7 cellular contexts compared by ENCODE assay signal in genomic region chr2:127353873-127354648, GRCh38. TPM values are rescaled to one million over a fixed set of nuclear protein-coding genes. Genes with fewer than 3 reads are reported as not detected.
DNase-seq lines count a peak whose midpoint lies in the region; ATAC-seq and TF ChIP-seq lines count a peak whose summit lies in the region.
"Not testable (repeated sequence)": the region's sequence is repeated elsewhere in the genome, so short reads cannot be mapped to it uniquely, and the experiment has no call there.

No MANE protein-coding gene starts in this region.

- H3K9ac ChIP-seq in mesenchymal stem cell (ENCODE audit: low read length): not testable (repeated sequence)

- ATAC-seq in stimulated activated naive B cell treated with anti-CD40 and anti-IgM and Interleukin-4, amounts not matched to agents 10 μg/mL and 1 μg/mL and 100 μg/mL, for 72 hours (replicated peaks): not testable (repeated sequence)

- H2AFZ ChIP-seq in mesenchymal stem cell (ENCODE audit: low read depth, low read length): not testable (repeated sequence)

- H3K4me1 Mint-ChIP-seq in T-helper 2 cell treated with Interferon-gamma antibody and Interleukin-4, amounts not matched to agents 5 μg/mL and 100 μg/mL, for 36 hours (ENCODE audit: low read depth): peaks cover 19% of the 10 kb centered on the region
- peaks cover 13% of the 10 kb centered on the region for H3K4me1 Mint-ChIP-seq in glutamatergic neuron (ENCODE audit: low read depth, unreplicated experiment)
- peaks cover 30 to 68% of the 10 kb centered on the region in 2 donors for H3K4me1 Mint-ChIP-seq in stimulated activated naive B cell treated with anti-CD40 and anti-IgM and Interleukin-4, amounts not matched to agents 10 μg/mL and 1 μg/mL and 100 μg/mL, for 72 hours

- H2BK120ac ChIP-seq in mesenchymal stem cell (ENCODE audit: low read depth, low read length): not testable (repeated sequence)

- peak; percentile 62 for DNase-seq in GF-D8 (lab: John Stamatoyannopoulos, UW)
- DNase-seq in SIG-M5 treated with dmso at 0.1 percent for 504 hours (lab: John Stamatoyannopoulos, UW; ENCODE audit: unreplicated experiment): peak; percentile 24
- DNase-seq in T-helper 2 cell treated with Interferon-gamma antibody and Interleukin-4, amounts not matched to agents 5 μg/mL and 100 μg/mL, for 36 hours (ENCODE audit: low spot score); glutamatergic neuron; stimulated activated naive B cell treated with anti-CD40 and anti-IgM and Interleukin-4, amounts not matched to agents 10 μg/mL and 1 μg/mL and 100 μg/mL, for 72 hours: not testable (repeated sequence)
- peak; percentile 6 for DNase-seq in iris pigment epithelial cell (ENCODE audit: low read depth)
- peak; percentile 9 for DNase-seq in mesenchymal stem cell

- not testable (repeated sequence) for H2AK5ac ChIP-seq in mesenchymal stem cell (ENCODE audit: low read length, severe bottlenecking)

- H3K18ac ChIP-seq in mesenchymal stem cell (ENCODE audit: low read depth in 1 of 2, low read length in 2 of 2): not testable (repeated sequence)

- H4K91ac ChIP-seq in mesenchymal stem cell (ENCODE audit: low read length): not testable (repeated sequence)

- H2BK15ac ChIP-seq in mesenchymal stem cell (ENCODE audit: low read depth, poor library complexity, severe bottlenecking): not testable (repeated sequence)

- H3K14ac ChIP-seq in mesenchymal stem cell (ENCODE audit: low read length in 2 of 2): not testable (repeated sequence)

- not testable (repeated sequence) for H2BK12ac ChIP-seq in mesenchymal stem cell (ENCODE audit: low read length in 2 of 2)

- H3K4me1 ChIP-seq in mesenchymal stem cell (ENCODE audit: control insufficient read depth, insufficient read depth, low read depth, low read length): not testable (repeated sequence)

- not testable (repeated sequence) for H3K23ac ChIP-seq in mesenchymal stem cell (ENCODE audit: low read length in 2 of 2)

- TF ChIP-seq CTCF in glutamatergic neuron (IDR thresholded peaks at IDR 0.05; ENCODE audit: partially characterized antibody, unreplicated experiment): not testable (repeated sequence)

- H3K79me1 ChIP-seq in mesenchymal stem cell (replicated peaks; ENCODE audit: low read length, poor library complexity, severe bottlenecking): peaks cover 11% of the 10 kb centered on the region

- H3K4ac ChIP-seq in mesenchymal stem cell (ENCODE audit: low read depth in 1 of 2, low read length in 2 of 2): not testable (repeated sequence)

- H3K36me3 ChIP-seq in mesenchymal stem cell (ENCODE audit: control insufficient read depth in 1 of 2, insufficient read depth in 2 of 2, low read depth in 1 of 2, low read length in 2 of 2): not testable (repeated sequence)

- not testable (repeated sequence) for H3K27me3 ChIP-seq in mesenchymal stem cell (ENCODE audit: control insufficient read depth in 1 of 2, insufficient read depth in 1 of 2, low read length in 2 of 2)

- not testable (repeated sequence) for H3K27ac Mint-ChIP-seq in T-helper 2 cell treated with Interferon-gamma antibody and Interleukin-4, amounts not matched to agents 5 μg/mL and 100 μg/mL, for 36 hours
- peak overlapping the region; percentile 82 for H3K27ac Mint-ChIP-seq in glutamatergic neuron (ENCODE audit: unreplicated experiment)
- peak overlapping the region; percentile 26 for H3K27ac Mint-ChIP-seq in stimulated activated naive B cell treated with anti-CD40 and anti-IgM and Interleukin-4, amounts not matched to agents 10 μg/mL and 1 μg/mL and 100 μg/mL, for 72 hours

- H3K4me3 Mint-ChIP-seq in T-helper 2 cell treated with Interferon-gamma antibody and Interleukin-4, amounts not matched to agents 5 μg/mL and 100 μg/mL, for 36 hours: peak overlapping the region; percentile 16
- H3K4me3 Mint-ChIP-seq in glutamatergic neuron (ENCODE audit: unreplicated experiment); stimulated activated naive B cell treated with anti-CD40 and anti-IgM and Interleukin-4, amounts not matched to agents 10 μg/mL and 1 μg/mL and 100 μg/mL, for 72 hours: not testable (repeated sequence)

- no CpG with 5 or more reads among the region's 6 CpGs for WGBS in mesenchymal stem cell

- not testable (repeated sequence) for H3K9me3 Mint-ChIP-seq in T-helper 2 cell treated with Interferon-gamma antibody and Interleukin-4, amounts not matched to agents 5 μg/mL and 100 μg/mL, for 36 hours; glutamatergic neuron (ENCODE audit: unreplicated experiment); stimulated activated naive B cell treated with anti-CD40 and anti-IgM and Interleukin-4, amounts not matched to agents 10 μg/mL and 1 μg/mL and 100 μg/mL, for 72 hours

- not testable (repeated sequence) for H3K4me3 ChIP-seq in mesenchymal stem cell (ENCODE audit: insufficient read depth in 1 of 2, low read depth in 1 of 2, low read length in 2 of 2)

- H3K9me3 ChIP-seq in mesenchymal stem cell (ENCODE audit: control insufficient read depth, low read length): not testable (repeated sequence)

- not testable (repeated sequence) for H3K4me2 ChIP-seq in mesenchymal stem cell (ENCODE audit: low read length, poor library complexity, severe bottlenecking)

- not testable (repeated sequence) for H2BK5ac ChIP-seq in mesenchymal stem cell (ENCODE audit: low read depth, low read length, poor library complexity, severe bottlenecking)

- not testable (repeated sequence) for H4K8ac ChIP-seq in mesenchymal stem cell (ENCODE audit: low read length)

- H3K27me3 Mint-ChIP-seq in T-helper 2 cell treated with Interferon-gamma antibody and Interleukin-4, amounts not matched to agents 5 μg/mL and 100 μg/mL, for 36 hours (ENCODE audit: low read depth); glutamatergic neuron (ENCODE audit: unreplicated experiment); stimulated activated naive B cell treated with anti-CD40 and anti-IgM and Interleukin-4, amounts not matched to agents 10 μg/mL and 1 μg/mL and 100 μg/mL, for 72 hours: not testable (repeated sequence)

- not testable (repeated sequence) for H3K36me3 Mint-ChIP-seq in T-helper 2 cell treated with Interferon-gamma antibody and Interleukin-4, amounts not matched to agents 5 μg/mL and 100 μg/mL, for 36 hours (ENCODE audit: low read depth)
- peaks cover 11% of the 10 kb centered on the region for H3K36me3 Mint-ChIP-seq in glutamatergic neuron (ENCODE audit: unreplicated experiment)
- H3K36me3 Mint-ChIP-seq in stimulated activated naive B cell treated with anti-CD40 and anti-IgM and Interleukin-4, amounts not matched to agents 10 μg/mL and 1 μg/mL and 100 μg/mL, for 72 hours: peaks cover 6 to 20% of the 10 kb centered on the region in 2 donors

- not testable (repeated sequence) for H3K27ac ChIP-seq in mesenchymal stem cell (ENCODE audit: low read length, poor library complexity, severe bottlenecking)

RNA-seq across cellular contexts. Expression of gene MAP3K2, which starts 33.7 kb away (rescaled TPM):
- total RNA-seq in glutamatergic neuron (ENCODE audit: unreplicated experiment): 42.7 TPM
- 19.4 TPM for polyA plus RNA-seq in mesenchymal stem cell (2013, experiment 1 of 2)
- 19.7 TPM for polyA plus RNA-seq in mesenchymal stem cell (2013, experiment 2 of 2)
